9 cellular contexts compared by ENCODE assay signal in genomic region chrX:80578518-80579105, GRCh38.
DNase-seq lines count a peak whose midpoint lies in the region; ATAC-seq and TF ChIP-seq lines count a peak whose summit lies in the region.
"Had no signal": no experiment of that assay in that cellular context is flagged by ENCODE, and none has a peak within 500 bp of the region (broad histone marks: within the 10 kb centered on the region; RNA-seq: fewer than 3 reads in every experiment).

No MANE protein-coding gene starts in this region.

- ATAC-seq in right lobe of liver (peak; percentile 41 to 63 (median 60)), HG03439 (IDR thresholded peaks at IDR 0.05; ENCODE audit: unreplicated experiment) (no peak)

- no peak for TF ChIP-seq POLR2A in right lobe of liver (IDR thresholded peaks at IDR 0.05)

- peak; percentile 0 to 4 for DNase-seq in SHP77 (lab: John Stamatoyannopoulos, UW)
- DNase-seq in SHP77 treated with DMSO at 0.1 percent for 48 hours (lab: John Stamatoyannopoulos, UW), result no peak
- DNase-seq in HT-29 (ENCODE audit: low spot score), result peak; percentile 52
- DNase-seq in adipocyte (ENCODE audit: low read depth), result peak; percentile 54
- DNase-seq in right lobe of liver, result no peak
- no peak for DNase-seq in NCI-H2029 treated with DMSO at 0.1 percent for 48 hours (lab: John Stamatoyannopoulos, UW)
- DNase-seq in NCI-H226, result no peak
- DNase-seq: activated naive CD8-positive, alpha-beta T cell treated with anti-CD3 and anti-CD28 coated beads, Interleukin-2, amount 10 ng/mL, durations not matched to agents 7 days and 5 days had no signal

- intact Hi-C loops in right lobe of liver (cut with DNase I), result no loop called here

- H3K9me3 ChIP-seq in adipocyte (ENCODE audit: control insufficient read depth, low read length) (no peaks in the 10 kb centered on the region), right lobe of liver (no peaks in the 10 kb centered on the region)

- no peak overlapping the region for H3K27ac ChIP-seq in right lobe of liver

- WGBS in right lobe of liver (ENCODE audit: insufficient coverage, low coverage, low lambda C conversion rate, missing lambda C conversion rate), result 7% methylated on average over 3 of the region's 3 CpGs

- H3K4me3 ChIP-seq in adipocyte (ENCODE audit: low read length) (no peak overlapping the region), right lobe of liver (no peak overlapping the region)

- H3K36me3 ChIP-seq in adipocyte (ENCODE audit: control insufficient read depth, insufficient read depth, low read length, severe bottlenecking) (no peaks in the 10 kb centered on the region), right lobe of liver (no peaks in the 10 kb centered on the region)

- H3K9ac ChIP-seq in adipocyte (ENCODE audit: low read length), result no peak overlapping the region

- no peaks in the 10 kb centered on the region for H3K4me1 ChIP-seq in adipocyte (ENCODE audit: control insufficient read depth, insufficient read depth, low read length)
- H3K4me1 ChIP-seq in right lobe of liver, result no peaks in the 10 kb centered on the region

- peak; percentile 36 to 66 (median 62) for TF ChIP-seq CTCF in right lobe of liver (IDR thresholded peaks at IDR 0.05)

- H3K27me3 ChIP-seq in adipocyte (replicated peaks; ENCODE audit: control insufficient read depth, insufficient read depth, low read length), result no peaks in the 10 kb centered on the region
- no peaks in the 10 kb centered on the region for H3K27me3 ChIP-seq in right lobe of liver

Comparison
In these comparisons a context has a peak if more than half of its experiments do, and no peak if none do; other contexts are left out.
1. DNase-seq: peak in SHP77 (2 of 2), HT-29 (single experiment) and adipocyte (single experiment); none in SHP77 treated with DMSO at 0.1 percent for 48 hours (single experiment), right lobe of liver (0 of 3), NCI-H2029 treated with DMSO at 0.1 percent for 48 hours (single experiment) and NCI-H226 (single experiment).